ENCODE assay signal across 29 cellular contexts in the genomic region with DNA sequence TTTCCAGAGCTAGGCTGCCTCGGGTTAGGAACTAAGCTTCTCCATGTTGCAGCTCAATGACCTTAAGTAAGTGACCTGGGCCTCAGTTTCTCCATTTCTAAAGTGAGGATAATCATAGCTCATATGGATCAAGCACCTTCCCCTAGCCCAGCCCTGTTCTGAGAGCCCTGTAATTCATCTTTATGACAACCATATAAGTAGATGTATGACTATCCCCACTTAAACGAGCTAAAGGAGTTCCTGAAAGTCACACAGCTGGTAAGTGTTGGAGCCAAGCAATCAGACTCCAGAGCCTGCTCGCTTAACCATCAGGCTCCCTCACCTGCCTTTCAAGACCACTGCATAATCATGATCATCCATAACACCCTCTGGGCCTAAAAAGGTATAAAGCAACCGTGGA.
"Had no signal": no experiment of that assay in that cellular context is flagged by ENCODE, and none has a peak within 500 bp of the region (broad histone marks: within the 10 kb centered on the region; RNA-seq: fewer than 3 reads in every experiment).

No MANE protein-coding gene starts in this region.

- H3K27ac ChIP-seq: adrenal gland, body of pancreas, esophagus muscularis mucosa, foreskin keratinocyte, gastrocnemius medialis had no signal

- DNase-seq: activated CD4-positive, alpha-beta memory T cell treated with anti-CD3 and anti-CD28 coated beads, Interleukin-2, amount 10 ng/mL, durations not matched to agents 7 days and 5 days; activated CD4-positive, alpha-beta T cell treated with anti-CD3 and anti-CD28 coated beads for 1 hour; activated CD4-positive, alpha-beta T cell treated with anti-CD3 and anti-CD28 coated beads for 4 hours; activated CD4-positive, alpha-beta T cell treated with anti-CD3 and anti-CD28 coated beads, Interleukin-2, amount 10 ng/mL, durations not matched to agents 7 days and 5 days; activated CD4-positive, alpha-beta T cell treated with anti-CD3 and anti-CD28 coated beads, Interleukin-2, amount 50 U/mL, for 4 hours; activated CD8-positive, alpha-beta memory T cell treated with anti-CD3 and anti-CD28 coated beads for 24 hours; activated effector memory CD4-positive, alpha-beta T cell treated with Interleukin-2 at 50 U/mL for 16 hours; activated gamma-delta T cell treated with Interleukin-2 at 50 U/mL for 16 hours; activated naive CD4-positive, alpha-beta T cell treated with anti-CD3 and anti-CD28 coated beads, Interleukin-2, amount 50 U/mL, for 16 hours; activated naive CD4-positive, alpha-beta T cell treated with Interleukin-2 at 50 U/mL for 16 hours; activated T-cell treated with anti-CD3 and anti-CD28 coated beads, Interleukin-2, amount 50 U/mL, for 4 hours; adrenal gland; amygdala; aorta; body of pancreas; caudate nucleus; cortex of kidney; dermis blood vessel endothelial cell; effector CD4-positive, alpha-beta T cell; effector memory CD8-positive, alpha-beta T cell; erythroblast; foreskin keratinocyte; gastrocnemius medialis; glutamatergic neuron; T-helper 2 cell had no signal

- H3K36me3 Mint-ChIP-seq: activated naive CD8-positive, alpha-beta T cell had no signal

- ATAC-seq: activated T-cell treated with anti-CD3 and anti-CD28 coated beads, Interleukin-2, amount 50 U/mL, for 4 hours; activated T-helper 17 cell treated with anti-CD3 and anti-CD28 coated beads, Interleukin-2, amount 50 U/mL, for 72 hours; effector memory CD8-positive, alpha-beta T cell; foreskin keratinocyte; WTC11 had no signal

- H3K27ac Mint-ChIP-seq: activated CD4-positive, alpha-beta memory T cell treated with anti-CD3 and anti-CD28 coated beads, Interleukin-2, amount 10 ng/mL, durations not matched to agents 7 days and 5 days; activated CD4-positive, alpha-beta T cell treated with anti-CD3 and anti-CD28 coated beads, Interleukin-2, amount 10 ng/mL, durations not matched to agents 7 days and 5 days; activated naive CD8-positive, alpha-beta T cell; activated T-helper 17 cell treated with anti-CD3 and anti-CD28 coated beads, Interleukin-2, amount 50 U/mL, for 72 hours; effector memory CD8-positive, alpha-beta T cell; WTC11 had no signal

- H3K9me3 Mint-ChIP-seq: activated CD4-positive, alpha-beta memory T cell treated with anti-CD3 and anti-CD28 coated beads, Interleukin-2, amount 10 ng/mL, durations not matched to agents 7 days and 5 days; activated CD4-positive, alpha-beta T cell treated with anti-CD3 and anti-CD28 coated beads, Interleukin-2, amount 10 ng/mL, durations not matched to agents 7 days and 5 days; activated T-cell treated with anti-CD3 and anti-CD28 coated beads, Interleukin-2, amount 50 U/mL, for 4 hours; activated T-helper 17 cell treated with anti-CD3 and anti-CD28 coated beads, Interleukin-2, amount 50 U/mL, for 72 hours; effector memory CD8-positive, alpha-beta T cell had no signal

- H3K9me3 ChIP-seq: adrenal gland, body of pancreas, esophagus muscularis mucosa, gastrocnemius medialis had no signal

- H3K36me3 ChIP-seq: adrenal gland, esophagus muscularis mucosa, gastrocnemius medialis had no signal

- H3K4me3 Mint-ChIP-seq: activated CD4-positive, alpha-beta memory T cell treated with anti-CD3 and anti-CD28 coated beads, Interleukin-2, amount 10 ng/mL, durations not matched to agents 7 days and 5 days; activated CD4-positive, alpha-beta T cell treated with anti-CD3 and anti-CD28 coated beads, Interleukin-2, amount 10 ng/mL, durations not matched to agents 7 days and 5 days; activated naive CD8-positive, alpha-beta T cell; activated T-cell treated with anti-CD3 and anti-CD28 coated beads, Interleukin-2, amount 50 U/mL, for 4 hours; activated T-helper 17 cell treated with anti-CD3 and anti-CD28 coated beads, Interleukin-2, amount 50 U/mL, for 72 hours; effector memory CD8-positive, alpha-beta T cell; WTC11 had no signal

- H3K27me3 ChIP-seq: adrenal gland, body of pancreas, esophagus muscularis mucosa, gastrocnemius medialis had no signal

- H3K4me1 Mint-ChIP-seq: activated CD4-positive, alpha-beta memory T cell treated with anti-CD3 and anti-CD28 coated beads, Interleukin-2, amount 10 ng/mL, durations not matched to agents 7 days and 5 days; activated CD4-positive, alpha-beta T cell treated with anti-CD3 and anti-CD28 coated beads, Interleukin-2, amount 10 ng/mL, durations not matched to agents 7 days and 5 days; activated T-helper 17 cell treated with anti-CD3 and anti-CD28 coated beads, Interleukin-2, amount 50 U/mL, for 72 hours had no signal

- H3K4me3 ChIP-seq: adrenal gland, body of pancreas, esophagus muscularis mucosa, gastrocnemius medialis had no signal

- H3K4me1 ChIP-seq: gastrocnemius medialis had no signal
